Comparison of ENCODE assay signal across 1 cellular context in genomic region chr5:89230178-89230577, GRCh38.
TF ChIP-seq lines count a peak whose summit lies in the region.

No MANE protein-coding gene starts in this region.

TF ChIP-seq in WTC11, 78 proteins besides CTCF, POLR2A, EP300 and RAD21 (continued from another document):
- TF ChIP-seq, protein P1, sequence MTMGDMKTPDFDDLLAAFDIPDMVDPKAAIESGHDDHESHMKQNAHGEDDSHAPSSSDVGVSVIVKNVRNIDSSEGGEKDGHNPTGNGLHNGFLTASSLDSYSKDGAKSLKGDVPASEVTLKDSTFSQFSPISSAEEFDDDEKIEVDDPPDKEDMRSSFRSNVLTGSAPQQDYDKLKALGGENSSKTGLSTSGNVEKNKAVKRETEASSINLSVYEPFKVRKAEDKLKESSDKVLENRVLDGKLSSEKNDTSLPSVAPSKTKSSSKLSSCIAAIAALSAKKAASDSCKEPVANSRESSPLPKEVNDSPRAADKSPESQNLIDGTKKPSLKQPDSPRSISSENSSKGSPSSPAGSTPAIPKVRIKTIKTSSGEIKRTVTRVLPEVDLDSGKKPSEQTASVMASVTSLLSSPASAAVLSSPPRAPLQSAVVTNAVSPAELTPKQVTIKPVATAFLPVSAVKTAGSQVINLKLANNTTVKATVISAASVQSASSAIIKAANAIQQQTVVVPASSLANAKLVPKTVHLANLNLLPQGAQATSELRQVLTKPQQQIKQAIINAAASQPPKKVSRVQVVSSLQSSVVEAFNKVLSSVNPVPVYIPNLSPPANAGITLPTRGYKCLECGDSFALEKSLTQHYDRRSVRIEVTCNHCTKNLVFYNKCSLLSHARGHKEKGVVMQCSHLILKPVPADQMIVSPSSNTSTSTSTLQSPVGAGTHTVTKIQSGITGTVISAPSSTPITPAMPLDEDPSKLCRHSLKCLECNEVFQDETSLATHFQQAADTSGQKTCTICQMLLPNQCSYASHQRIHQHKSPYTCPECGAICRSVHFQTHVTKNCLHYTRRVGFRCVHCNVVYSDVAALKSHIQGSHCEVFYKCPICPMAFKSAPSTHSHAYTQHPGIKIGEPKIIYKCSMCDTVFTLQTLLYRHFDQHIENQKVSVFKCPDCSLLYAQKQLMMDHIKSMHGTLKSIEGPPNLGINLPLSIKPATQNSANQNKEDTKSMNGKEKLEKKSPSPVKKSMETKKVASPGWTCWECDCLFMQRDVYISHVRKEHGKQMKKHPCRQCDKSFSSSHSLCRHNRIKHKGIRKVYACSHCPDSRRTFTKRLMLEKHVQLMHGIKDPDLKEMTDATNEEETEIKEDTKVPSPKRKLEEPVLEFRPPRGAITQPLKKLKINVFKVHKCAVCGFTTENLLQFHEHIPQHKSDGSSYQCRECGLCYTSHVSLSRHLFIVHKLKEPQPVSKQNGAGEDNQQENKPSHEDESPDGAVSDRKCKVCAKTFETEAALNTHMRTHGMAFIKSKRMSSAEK (CRISPR knock-in tag; IDR thresholded peaks at IDR 0.05; ENCODE audit: borderline replicate concordance): no peak
- TF ChIP-seq KAT7 (CRISPR knock-in tag; IDR thresholded peaks at IDR 0.05; ENCODE audit: borderline replicate concordance): no peak
- no peak for TF ChIP-seq TEAD1 (CRISPR knock-in tag; IDR thresholded peaks at IDR 0.05)
- no peak for TF ChIP-seq E2F5 (CRISPR knock-in tag; IDR thresholded peaks at IDR 0.05)
- TF ChIP-seq ZNF396 (CRISPR knock-in tag; IDR thresholded peaks at IDR 0.05; ENCODE audit: borderline replicate concordance): no peak
- TF ChIP-seq MYBL2 (CRISPR knock-in tag; IDR thresholded peaks at IDR 0.05): no peak
- no peak for TF ChIP-seq PRRX2 (CRISPR knock-in tag; IDR thresholded peaks at IDR 0.05)
- TF ChIP-seq FOXP1 (CRISPR knock-in tag; IDR thresholded peaks at IDR 0.05; ENCODE audit: borderline replicate concordance): no peak
- no peak for TF ChIP-seq NR1H2 (CRISPR knock-in tag; IDR thresholded peaks at IDR 0.05)
